ENCODE assay signal across 28 cellular contexts in the genomic region with DNA sequence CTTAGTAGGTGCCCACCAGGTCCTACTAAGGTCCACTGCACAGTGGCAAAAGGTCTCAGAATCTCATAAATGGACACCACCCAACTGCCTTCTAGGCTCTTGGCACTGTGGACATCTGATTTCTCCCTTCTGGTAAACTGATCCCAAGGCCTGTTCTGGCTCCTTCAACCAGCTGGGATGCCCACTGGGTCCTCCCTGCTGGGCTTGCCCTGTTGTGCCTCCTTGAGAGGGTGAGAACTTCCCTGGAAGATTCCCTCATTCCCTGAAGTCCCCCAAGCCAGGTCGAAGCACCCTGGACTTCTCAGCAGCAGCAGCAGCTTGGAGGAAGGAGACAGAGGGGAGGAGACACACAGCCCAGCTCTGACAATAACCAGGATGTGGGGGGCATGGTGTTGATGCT. TPM values are rescaled to one million over a fixed set of nuclear protein-coding genes. Genes with fewer than 3 reads are reported as not detected.
"Had no signal": no experiment of that assay in that cellular context is flagged by ENCODE, and none has a peak within 500 bp of the region (broad histone marks: within the 10 kb centered on the region; RNA-seq: fewer than 3 reads in every experiment).

No MANE protein-coding gene starts in this region.

- DNase-seq: colonic mucosa; cortex of kidney; dorsolateral prefrontal cortex; effector CD4-positive, alpha-beta T cell; effector memory CD4-positive, alpha-beta T cell; esophagus squamous epithelium; foreskin fibroblast; foreskin melanocyte; gastrocnemius medialis; hypothalamus; immature natural killer cell; islet precursor cell; kidney; kidney glomerular epithelial cell; left colon; left ventricle myocardium superior; lower lobe of right lung; mesenchymal stem cell; mucosa of descending colon; naive B cell had no signal

- H3K4me1 ChIP-seq: colonic mucosa, gastrocnemius medialis, lower lobe of right lung had no signal

- H3K36me3 Mint-ChIP-seq: immature natural killer cell, naive B cell had no signal

- H3K9me3 ChIP-seq: colonic mucosa, esophagus squamous epithelium, gastrocnemius medialis, lower lobe of right lung had no signal

- H3K4me3 Mint-ChIP-seq: dendritic cell treated with granulocyte-macrophage colony-stimulating factor and Interleukin-4, amounts not matched to agents 40 ng/mL and 50 ng/mL, for 4 days; immature natural killer cell; mesothelial cell of epicardium had no signal

- ATAC-seq: gastrocnemius medialis, heart left ventricle, left colon, left lobe of liver, left ventricle myocardium superior, lower lobe of right lung, mucosa of descending colon had no signal

- H3K4me1 Mint-ChIP-seq: immature natural killer cell, mesothelial cell of epicardium, naive B cell had no signal

- H3K27me3 ChIP-seq: colonic mucosa, hepatocyte had no signal

- H3K27ac Mint-ChIP-seq: dendritic cell treated with granulocyte-macrophage colony-stimulating factor and Interleukin-4, amounts not matched to agents 40 ng/mL and 50 ng/mL, for 4 days; immature natural killer cell; mesothelial cell of epicardium; naive B cell had no signal

- H3K4me3 ChIP-seq: colonic mucosa, dorsolateral prefrontal cortex, esophagus squamous epithelium, gastrocnemius medialis, heart left ventricle, hepatocyte, lower lobe of right lung, mucosa of descending colon had no signal

- H3K27ac ChIP-seq: colonic mucosa, dorsolateral prefrontal cortex, esophagus squamous epithelium, gastrocnemius medialis, heart left ventricle, hepatocyte, lower lobe of right lung had no signal

- H3K36me3 ChIP-seq: colonic mucosa, esophagus squamous epithelium, gastrocnemius medialis, heart left ventricle, lower lobe of right lung had no signal

RNA-seq across cellular contexts. Expression of gene ZNF492, which starts 6.6 kb away (rescaled TPM):
- total RNA-seq: chondrocyte, endothelial cell of umbilical vein, hepatocyte, left lobe of liver, mesothelial cell of epicardium, myocyte had no signal
